Comparison of ENCODE assay signal across 8 cellular contexts in genomic region chr18:21897811-21898210, GRCh38.
A peak's percentile ranks its signal among the peaks of the same experiment; 100 is the strongest.
DNase-seq lines count a peak whose midpoint lies in the region; ATAC-seq and TF ChIP-seq lines count a peak whose summit lies in the region.

No MANE protein-coding gene starts in this region.

- H3K36me3 Mint-ChIP-seq in activated CD8-positive, alpha-beta T cell treated with anti-CD3 and anti-CD28 coated beads for 36 hours (ENCODE audit: low read depth): no peaks in the 10 kb centered on the region

- H3K9me3 ChIP-seq in right atrium auricular region (no peaks in the 10 kb centered on the region), skeletal muscle satellite cell (replicated peaks; ENCODE audit: low read length) (no peaks in the 10 kb centered on the region)

- no peak overlapping the region for H3K4me3 Mint-ChIP-seq in activated CD8-positive, alpha-beta T cell treated with anti-CD3 and anti-CD28 coated beads for 36 hours

- H3K4me1 Mint-ChIP-seq in activated CD8-positive, alpha-beta T cell treated with anti-CD3 and anti-CD28 coated beads for 36 hours (ENCODE audit: low read depth): peaks cover 3% of the 10 kb centered on the region

- DNase-seq in activated CD8-positive, alpha-beta memory T cell treated with anti-CD3 and anti-CD28 coated beads, Interleukin-2, amount 50 U/mL, for 4 hours: peak; percentile 16
- no peak for DNase-seq in activated CD8-positive, alpha-beta memory T cell treated with anti-CD3 and anti-CD28 coated beads, Interleukin-2, amount 50 U/mL, for 48 hours
- peak; percentile 43 for DNase-seq in activated CD8-positive, alpha-beta T cell treated with anti-CD3 and anti-CD28 coated beads for 36 hours
- DNase-seq in right atrium auricular region (ENCODE audit: low spot score) (no peak), NCI-H187 (lab: John Stamatoyannopoulos, UW) (no peak)

- no peak overlapping the region for H3K27ac ChIP-seq in right atrium auricular region

- CTCF ChIA-PET in activated CD8-positive, alpha-beta T cell treated with anti-CD3 and anti-CD28 coated beads for 36 hours (lab: Charles Lee): interaction anchor here (0.6 to 1.8 kb wide), 6 partner anchors 47 to 837 kb away, joined by 3 to 7 read pairs (median 3); no protein-coding TSS in a partner anchor

- no peaks in the 10 kb centered on the region for H3K4me1 ChIP-seq in right atrium auricular region
- no peaks in the 10 kb centered on the region for H3K4me1 ChIP-seq in skeletal muscle satellite cell (ENCODE audit: control insufficient read depth, insufficient read depth, low read length)

- no peaks in the 10 kb centered on the region for H3K9me3 Mint-ChIP-seq in activated CD8-positive, alpha-beta T cell treated with anti-CD3 and anti-CD28 coated beads for 36 hours

- peaks cover 9% of the 10 kb centered on the region for H3K27me3 Mint-ChIP-seq in activated CD8-positive, alpha-beta T cell treated with anti-CD3 and anti-CD28 coated beads for 36 hours

- H3K27me3 ChIP-seq in right atrium auricular region: no peaks in the 10 kb centered on the region
- peaks cover 18% of the 10 kb centered on the region for H3K27me3 ChIP-seq in skeletal muscle satellite cell (ENCODE audit: control insufficient read depth, insufficient read depth, low read length)

- peak; percentile 56 for ATAC-seq in GM21515 (IDR thresholded peaks at IDR 0.05; ENCODE audit: unreplicated experiment)
- peak; percentile 69 for ATAC-seq in activated CD8-positive, alpha-beta T cell treated with anti-CD3 and anti-CD28 coated beads for 36 hours

- H3K9ac ChIP-seq in skeletal muscle satellite cell (ENCODE audit: low read depth, low read length): no peak overlapping the region

- TF ChIP-seq CTCF in LNCAP (IDR thresholded peaks at IDR 0.05) (peak; percentile 83), right atrium auricular region (IDR thresholded peaks at IDR 0.05) (peak; percentile 55 to 76)
- peak; percentile 69 for TF ChIP-seq CTCF in activated CD8-positive, alpha-beta T cell treated with anti-CD3 and anti-CD28 coated beads for 36 hours (IDR thresholded peaks at IDR 0.05)

- POLR2A ChIA-PET in activated CD8-positive, alpha-beta T cell treated with anti-CD3 and anti-CD28 coated beads for 36 hours (lab: Charles Lee): no interaction called here

- intact Hi-C loops in activated CD8-positive, alpha-beta T cell treated with anti-CD3 and anti-CD28 coated beads for 36 hours (cut with micrococcal nuclease): loop anchor here (5.0 to 10.0 kb wide), 2 partner anchors 57 to 664 kb away; no protein-coding TSS in a partner anchor

- no peak overlapping the region for H3K27ac Mint-ChIP-seq in activated CD8-positive, alpha-beta T cell treated with anti-CD3 and anti-CD28 coated beads for 36 hours

- H3K36me3 ChIP-seq in right atrium auricular region (no peaks in the 10 kb centered on the region), skeletal muscle satellite cell (ENCODE audit: insufficient read depth, low read length) (no peaks in the 10 kb centered on the region)

- H3K4me3 ChIP-seq in right atrium auricular region (no peak overlapping the region), skeletal muscle satellite cell (ENCODE audit: low read length) (no peak overlapping the region)

- peak overlapping the region; percentile 65 for H3K4me2 ChIP-seq in skeletal muscle satellite cell (ENCODE audit: low read length)

Comparison
In these comparisons a context has a peak if more than half of its experiments do, and no peak if none do; other contexts are left out.
1. DNase-seq: peak in activated CD8-positive, alpha-beta memory T cell treated with anti-CD3 and anti-CD28 coated beads, Interleukin-2, amount 50 U/mL, for 4 hours (single experiment) and activated CD8-positive, alpha-beta T cell treated with anti-CD3 and anti-CD28 coated beads for 36 hours (single experiment); none in activated CD8-positive, alpha-beta memory T cell treated with anti-CD3 and anti-CD28 coated beads, Interleukin-2, amount 50 U/mL, for 48 hours (single experiment), right atrium auricular region (single experiment) and NCI-H187 (0 of 2).
2. Peak in every context shown above with its lines, with median percentiles within 50 percentile points of each other: CTCF ChIP-seq.